10 cellular contexts compared by ENCODE assay signal in genomic region chr7:46352335-46352954, GRCh38.
DNase-seq lines count a peak whose midpoint lies in the region; ATAC-seq and TF ChIP-seq lines count a peak whose summit lies in the region.
"Had no signal": no experiment of that assay in that cellular context is flagged by ENCODE, and none has a peak within 500 bp of the region (broad histone marks: within the 10 kb centered on the region; RNA-seq: fewer than 3 reads in every experiment).

No MANE protein-coding gene starts in this region.

- DNase-seq in NCI-H2171 treated with DMSO at 0.1 percent for 48 hours (lab: John Stamatoyannopoulos, UW), result peak; percentile 11
- no peak for DNase-seq in NCI-H2171 (lab: John Stamatoyannopoulos, UW)
- DNase-seq in WTC11 (ENCODE audit: low spot score), result peak; percentile 66
- DNase-seq in left ventricle myocardium superior, result no peak
- no peak for DNase-seq in spleen
- no peak for DNase-seq in NCI-H2227 (lab: John Stamatoyannopoulos, UW; ENCODE audit: unreplicated experiment)
- no peak for DNase-seq in left colon

- no peak for TF ChIP-seq EP300 in Ishikawa (IDR thresholded peaks at IDR 0.05; ENCODE audit: borderline replicate concordance)

- peaks cover 0 to 4% (median 0%) of the 10 kb centered on the region in 7 donors for H3K27me3 ChIP-seq in spleen (replicated peaks in 1 of 7)

- H3K4me3 ChIP-seq in spleen, result no peak overlapping the region

- ATAC-seq in WTC11 (peak; percentile 83), left ventricle myocardium superior (peak; percentile 53), left colon (no peak)
- ATAC-seq: activated T-cell treated with anti-CD3 and anti-CD28 coated beads, Interleukin-2, amount 50 U/mL, for 72 hours had no signal

- no peak for TF ChIP-seq POLR2A in spleen (IDR thresholded peaks at IDR 0.05)

- peak; percentile 98 for TF ChIP-seq RAD21 in Ishikawa (IDR thresholded peaks at IDR 0.05; ENCODE audit: low read depth)

- H3K27ac Mint-ChIP-seq in WTC11, result no peak overlapping the region
- H3K27ac Mint-ChIP-seq: activated T-cell treated with anti-CD3 and anti-CD28 coated beads, Interleukin-2, amount 50 U/mL, for 72 hours; CD4-positive, CD25-positive, alpha-beta regulatory T cell had no signal

- no peaks in the 10 kb centered on the region for H3K9me3 ChIP-seq in spleen

- intact Hi-C loops in left ventricle myocardium superior (cut with micrococcal nuclease), result loop anchor here (5.0 kb wide), 1 partner anchor 430 kb away; the partner anchor contains the start of gene IGFBP3
- intact Hi-C loops in spleen (cut with DNase I; ENCODE audit: low total_unique reads), result loop anchor here (5.0 kb wide), 1 partner anchor 430 kb away; the partner anchor contains the start of gene IGFBP3
- intact Hi-C loops in left colon (cut with DNase I, micrococcal nuclease), result no loop called here

- no peak overlapping the region for H3K27ac ChIP-seq in spleen

- peaks cover 4% of the 10 kb centered on the region for H3K4me1 Mint-ChIP-seq in WTC11
- H3K4me1 Mint-ChIP-seq: CD4-positive, CD25-positive, alpha-beta regulatory T cell had no signal

- H3K4me3 Mint-ChIP-seq in WTC11, result no peak overlapping the region
- H3K4me3 Mint-ChIP-seq: activated T-cell treated with anti-CD3 and anti-CD28 coated beads, Interleukin-2, amount 50 U/mL, for 72 hours; CD4-positive, CD25-positive, alpha-beta regulatory T cell had no signal

- no peaks in the 10 kb centered on the region for H3K27me3 Mint-ChIP-seq in WTC11 (ENCODE audit: low read depth)

- H3K4me1 ChIP-seq in spleen, result no peaks in the 10 kb centered on the region

- no peaks in the 10 kb centered on the region for H3K9me3 Mint-ChIP-seq in WTC11
- H3K9me3 Mint-ChIP-seq: activated T-cell treated with anti-CD3 and anti-CD28 coated beads, Interleukin-2, amount 50 U/mL, for 72 hours had no signal

- no peaks in the 10 kb centered on the region for H3K36me3 ChIP-seq in spleen

- 11 to 18% (median 14%) methylated on average over 2 of the region's 2 CpGs for WGBS in spleen, 5 donors

- POLR2A ChIA-PET in WTC11 (lab: Charles Lee), result interaction anchor here (0.6 kb wide), 2 partner anchors 433 to 716 kb away, joined by 3 read pairs; no protein-coding TSS in a partner anchor

- CTCF ChIA-PET in WTC11 (lab: Charles Lee), result interaction anchor here (2.7 to 6.6 kb wide), 2 partner anchors 431 to 435 kb away, joined by 13 to 59 read pairs; partner anchors contain the start of gene IGFBP3

- TF ChIP-seq CTCF in WTC11 (IDR thresholded peaks at IDR 0.05), result peak; percentile 36
- peak in 9 of 11 experiments; percentile 22 to 74 (median 53) for TF ChIP-seq CTCF in spleen (IDR thresholded peaks at IDR 0.05 in 8 of 11, conservative IDR thresholded peaks at IDR 0.05 in 3 of 11)

- H3K36me3 Mint-ChIP-seq in WTC11, result no peaks in the 10 kb centered on the region
- H3K36me3 Mint-ChIP-seq: CD4-positive, CD25-positive, alpha-beta regulatory T cell had no signal

TF ChIP-seq in Ishikawa, 13 proteins besides CTCF, POLR2A, EP300 and RAD21:
- TF ChIP-seq FOXM1 (IDR thresholded peaks at IDR 0.05; ENCODE audit: borderline replicate concordance, low read depth) (no peak), NFIC (IDR thresholded peaks at IDR 0.05) (no peak), TEAD4 (IDR thresholded peaks at IDR 0.05) (peak; percentile 84), REST (IDR thresholded peaks at IDR 0.05; ENCODE audit: low read depth) (no peak), TCF12 (IDR thresholded peaks at IDR 0.05; ENCODE audit: low read depth) (no peak), TAF1 (IDR thresholded peaks at IDR 0.05; ENCODE audit: low read depth) (no peak)
- TF ChIP-seq, protein P1, sequence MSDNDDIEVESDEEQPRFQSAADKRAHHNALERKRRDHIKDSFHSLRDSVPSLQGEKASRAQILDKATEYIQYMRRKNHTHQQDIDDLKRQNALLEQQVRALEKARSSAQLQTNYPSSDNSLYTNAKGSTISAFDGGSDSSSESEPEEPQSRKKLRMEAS (IDR thresholded peaks at IDR 0.05), result peak; percentile 38; the same call in 1 of the 2 replicates
TF ChIP-seq in Ishikawa: peak in this region for 2.

TF ChIP-seq in WTC11, 78 proteins besides CTCF, POLR2A, EP300 and RAD21:
- TF ChIP-seq RELA (CRISPR knock-in tag; IDR thresholded peaks at IDR 0.05; ENCODE audit: borderline replicate concordance) (no peak), KAT7 (CRISPR knock-in tag; IDR thresholded peaks at IDR 0.05; ENCODE audit: borderline replicate concordance) (no peak), MLX (CRISPR knock-in tag; IDR thresholded peaks at IDR 0.05) (no peak), FOXK1 (CRISPR knock-in tag; IDR thresholded peaks at IDR 0.05) (no peak), MXD4 (CRISPR knock-in tag; IDR thresholded peaks at IDR 0.05; ENCODE audit: borderline replicate concordance) (no peak), EMX1 (CRISPR knock-in tag; IDR thresholded peaks at IDR 0.05) (no peak), ESRRA (CRISPR knock-in tag; IDR thresholded peaks at IDR 0.05; ENCODE audit: borderline replicate concordance) (no peak), FOXP1 (CRISPR knock-in tag; IDR thresholded peaks at IDR 0.05; ENCODE audit: borderline replicate concordance) (no peak), E2F4 (CRISPR knock-in tag; IDR thresholded peaks at IDR 0.05; ENCODE audit: borderline replicate concordance, low read depth) (no peak), NFYB (CRISPR knock-in tag; conservative IDR thresholded peaks at IDR 0.05; ENCODE audit: low read depth) (no peak), ZNF416 (CRISPR knock-in tag; IDR thresholded peaks at IDR 0.05) (no peak)
- TF ChIP-seq, protein P2, sequence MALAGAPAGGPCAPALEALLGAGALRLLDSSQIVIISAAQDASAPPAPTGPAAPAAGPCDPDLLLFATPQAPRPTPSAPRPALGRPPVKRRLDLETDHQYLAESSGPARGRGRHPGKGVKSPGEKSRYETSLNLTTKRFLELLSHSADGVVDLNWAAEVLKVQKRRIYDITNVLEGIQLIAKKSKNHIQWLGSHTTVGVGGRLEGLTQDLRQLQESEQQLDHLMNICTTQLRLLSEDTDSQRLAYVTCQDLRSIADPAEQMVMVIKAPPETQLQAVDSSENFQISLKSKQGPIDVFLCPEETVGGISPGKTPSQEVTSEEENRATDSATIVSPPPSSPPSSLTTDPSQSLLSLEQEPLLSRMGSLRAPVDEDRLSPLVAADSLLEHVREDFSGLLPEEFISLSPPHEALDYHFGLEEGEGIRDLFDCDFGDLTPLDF (CRISPR knock-in tag; IDR thresholded peaks at IDR 0.05), result no peak
- TF ChIP-seq, protein P3, sequence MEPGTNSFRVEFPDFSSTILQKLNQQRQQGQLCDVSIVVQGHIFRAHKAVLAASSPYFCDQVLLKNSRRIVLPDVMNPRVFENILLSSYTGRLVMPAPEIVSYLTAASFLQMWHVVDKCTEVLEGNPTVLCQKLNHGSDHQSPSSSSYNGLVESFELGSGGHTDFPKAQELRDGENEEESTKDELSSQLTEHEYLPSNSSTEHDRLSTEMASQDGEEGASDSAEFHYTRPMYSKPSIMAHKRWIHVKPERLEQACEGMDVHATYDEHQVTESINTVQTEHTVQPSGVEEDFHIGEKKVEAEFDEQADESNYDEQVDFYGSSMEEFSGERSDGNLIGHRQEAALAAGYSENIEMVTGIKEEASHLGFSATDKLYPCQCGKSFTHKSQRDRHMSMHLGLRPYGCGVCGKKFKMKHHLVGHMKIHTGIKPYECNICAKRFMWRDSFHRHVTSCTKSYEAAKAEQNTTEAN (CRISPR knock-in tag; IDR thresholded peaks at IDR 0.05), result no peak

Comparison
In these comparisons a context has a peak if more than half of its experiments do, and no peak if none do; other contexts are left out.
1. DNase-seq: peak in NCI-H2171 treated with DMSO at 0.1 percent for 48 hours (single experiment) and WTC11 (single experiment); none in NCI-H2171 (single experiment), left ventricle myocardium superior (single experiment), spleen (single experiment), NCI-H2227 (single experiment) and left colon (0 of 2).
2. intact Hi-C loops: an anchor here in left ventricle myocardium superior (5.0 kb wide) and spleen (5.0 kb wide); none called in left colon.